In genomic region chr4:114282937-114283336, GRCh38 we compare ENCODE assay signal across 27 cellular contexts.
DNase-seq lines count a peak whose midpoint lies in the region; ATAC-seq, FAIRE-seq and TF ChIP-seq lines count a peak whose summit lies in the region.
"Had no signal": no experiment of that assay in that cellular context is flagged by ENCODE, and none has a peak within 500 bp of the region (broad histone marks: within the 10 kb centered on the region; RNA-seq: fewer than 3 reads in every experiment).

No MANE protein-coding gene starts in this region.

- H3K9ac ChIP-seq in astrocyte (ENCODE audit: low read length) = no peak overlapping the region

- peak overlapping the region; percentile 72 for H3K27ac Mint-ChIP-seq in astrocyte (ENCODE audit: unreplicated experiment)
- H3K27ac Mint-ChIP-seq in stimulated activated effector memory CD8-positive, alpha-beta T cell treated with anti-CD3 and anti-CD28 coated beads, Interleukin-12 subunit alpha, Interleukin-12 subunit beta, amount 100 ng/mL, for 72 hours = no peak overlapping the region
- H3K27ac Mint-ChIP-seq: activated naive CD8-positive, alpha-beta T cell treated with anti-CD3 and anti-CD28 coated beads, Interleukin-2, amount 10 ng/mL, durations not matched to agents 7 days and 5 days; activated T-helper 1 cell treated with anti-CD3 and anti-CD28 coated beads, Interleukin-12 subunit alpha, Interleukin-12 subunit beta, Interleukin-2, Interleukin-4 antibody, amounts not matched to agents 30 ng/mL and 10 ng/mL and 1 ng/mL, durations not matched to agents 14 hours and 24 hours and 36 hours; naive thymus-derived CD4-positive, alpha-beta T cell had no signal

- no peak for TF ChIP-seq EP300 in gastroesophageal sphincter (IDR thresholded peaks at IDR 0.05)
- TF ChIP-seq EP300 in ovary (IDR thresholded peaks at IDR 0.05) = no peak

- no peaks in the 10 kb centered on the region for H3K36me3 ChIP-seq in astrocyte (ENCODE audit: insufficient read depth, low read length)
- no peaks in the 10 kb centered on the region for H3K36me3 ChIP-seq in gastroesophageal sphincter
- H3K36me3 ChIP-seq in ovary = no peaks in the 10 kb centered on the region
- H3K36me3 ChIP-seq: brain microvascular endothelial cell had no signal

- no peak for TF ChIP-seq POLR2A in gastroesophageal sphincter (IDR thresholded peaks at IDR 0.05)
- no peak for TF ChIP-seq POLR2A in ovary (IDR thresholded peaks at IDR 0.05)

- H3K4me2 ChIP-seq in astrocyte (ENCODE audit: low read length) = no peak overlapping the region
- H3K4me2 ChIP-seq: hepatocyte had no signal

- peaks cover 34% of the 10 kb centered on the region for H3K4me1 Mint-ChIP-seq in astrocyte (ENCODE audit: low read depth, unreplicated experiment)
- no peaks in the 10 kb centered on the region for H3K4me1 Mint-ChIP-seq in stimulated activated effector memory CD8-positive, alpha-beta T cell treated with anti-CD3 and anti-CD28 coated beads, Interleukin-12 subunit alpha, Interleukin-12 subunit beta, amount 100 ng/mL, for 72 hours
- H3K4me1 Mint-ChIP-seq: activated naive CD8-positive, alpha-beta T cell treated with anti-CD3 and anti-CD28 coated beads, Interleukin-2, amount 10 ng/mL, durations not matched to agents 7 days and 5 days; naive thymus-derived CD4-positive, alpha-beta T cell had no signal

- WGBS in gastroesophageal sphincter (ENCODE audit: low coverage in 1 of 2), 2 donors = 36 to 63% methylated on average over 1 of the region's 1 CpG
- WGBS in ovary, 3 donors = 44 to 63% (median 49%) methylated on average over 1 of the region's 1 CpG

- peaks cover 2% of the 10 kb centered on the region for H3K79me2 ChIP-seq in astrocyte (ENCODE audit: insufficient read depth, low read length)
- H3K79me2 ChIP-seq: hepatocyte had no signal

- H3K27ac ChIP-seq in astrocyte (ENCODE audit: low read depth, low read length) = peak overlapping the region; percentile 20
- H3K27ac ChIP-seq in gastroesophageal sphincter = no peak overlapping the region
- H3K27ac ChIP-seq in ovary = no peak overlapping the region
- H3K27ac ChIP-seq: hepatocyte, psoas muscle had no signal

- H2AFZ ChIP-seq in astrocyte (ENCODE audit: low read depth, low read length) = no peak overlapping the region
- H2AFZ ChIP-seq: hepatocyte had no signal

- no peak for DNase-seq in astrocyte (ENCODE audit: low read depth)
- DNase-seq in activated T-cell treated with anti-CD3 and anti-CD28 coated beads for 4 hours = no peak
- DNase-seq in ovary = no peak
- no peak for DNase-seq in stimulated activated effector memory CD8-positive, alpha-beta T cell treated with anti-CD3 and anti-CD28 coated beads, Interleukin-12 subunit alpha, Interleukin-12 subunit beta, amount 100 ng/mL, for 72 hours (ENCODE audit: low spot score in 2 of 2)
- DNase-seq: activated naive CD8-positive, alpha-beta T cell treated with anti-CD3 and anti-CD28 coated beads, Interleukin-2, amount 10 ng/mL, durations not matched to agents 7 days and 5 days; brain microvascular endothelial cell; cortex of kidney; EL; naive thymus-derived CD4-positive, alpha-beta T cell; NCI-H1694 treated with DMSO at 0.1 percent for 48 hours; NCI-H226; NK-92 treated with Interleukin-12 subunit alpha and Interleukin-12 subunit beta, amount 100 ng/mL, for 24 hours; psoas muscle; Right ventricle myocardium superior; small intestine; stimulated activated CD4-positive, alpha-beta T cell treated with anti-CD3 and anti-CD28 coated beads, Interleukin-4, amount 100 ng/mL, for 1 hour; T-helper 2 cell had no signal

- ATAC-seq in GM18498 (IDR thresholded peaks at IDR 0.05; ENCODE audit: unreplicated experiment) (peak; percentile 61), GM21381 (IDR thresholded peaks at IDR 0.05; ENCODE audit: unreplicated experiment) (peak; percentile 55), HG03521 (IDR thresholded peaks at IDR 0.05; ENCODE audit: unreplicated experiment) (peak; percentile 50), gastroesophageal sphincter (no peak)
- no peak for ATAC-seq in stimulated activated effector memory CD8-positive, alpha-beta T cell treated with anti-CD3 and anti-CD28 coated beads, Interleukin-12 subunit alpha, Interleukin-12 subunit beta, amount 100 ng/mL, for 72 hours
- ATAC-seq: activated CD4-positive, CD25-positive, alpha-beta regulatory T cell treated with anti-CD3 and anti-CD28 coated beads, Interleukin-2, amount 50 U/mL, for 24 hours; naive thymus-derived CD4-positive, alpha-beta T cell; psoas muscle had no signal

- no peak overlapping the region for H3K4me3 ChIP-seq in astrocyte (ENCODE audit: insufficient read depth, low read depth, low read length)
- H3K4me3 ChIP-seq in gastroesophageal sphincter = no peak overlapping the region
- no peak overlapping the region for H3K4me3 ChIP-seq in ovary
- H3K4me3 ChIP-seq: hepatocyte, psoas muscle had no signal

- H3K4me1 ChIP-seq in astrocyte (ENCODE audit: insufficient read depth, low read length) (peaks cover 34% of the 10 kb centered on the region), gastroesophageal sphincter (no peaks in the 10 kb centered on the region), ovary (ENCODE audit: insufficient read depth) (no peaks in the 10 kb centered on the region)
- H3K4me1 ChIP-seq: psoas muscle had no signal

- H3K9me3 Mint-ChIP-seq in astrocyte (ENCODE audit: unreplicated experiment) = peaks cover 22% of the 10 kb centered on the region
- H3K9me3 Mint-ChIP-seq in stimulated activated effector memory CD8-positive, alpha-beta T cell treated with anti-CD3 and anti-CD28 coated beads, Interleukin-12 subunit alpha, Interleukin-12 subunit beta, amount 100 ng/mL, for 72 hours = no peaks in the 10 kb centered on the region
- H3K9me3 Mint-ChIP-seq: activated naive CD8-positive, alpha-beta T cell treated with anti-CD3 and anti-CD28 coated beads, Interleukin-2, amount 10 ng/mL, durations not matched to agents 7 days and 5 days; activated T-helper 1 cell treated with anti-CD3 and anti-CD28 coated beads, Interleukin-12 subunit alpha, Interleukin-12 subunit beta, Interleukin-2, Interleukin-4 antibody, amounts not matched to agents 30 ng/mL and 10 ng/mL and 1 ng/mL, durations not matched to agents 14 hours and 24 hours and 36 hours had no signal

- peaks cover 2% of the 10 kb centered on the region for H3K9me3 ChIP-seq in astrocyte (ENCODE audit: insufficient read depth, low read depth, low read length)
- H3K9me3 ChIP-seq in gastroesophageal sphincter = no peaks in the 10 kb centered on the region
- no peaks in the 10 kb centered on the region for H3K9me3 ChIP-seq in ovary
- H3K9me3 ChIP-seq: psoas muscle had no signal

- H3K36me3 Mint-ChIP-seq in astrocyte (ENCODE audit: low read depth, unreplicated experiment) = peaks cover 5% of the 10 kb centered on the region
- H3K36me3 Mint-ChIP-seq in stimulated activated effector memory CD8-positive, alpha-beta T cell treated with anti-CD3 and anti-CD28 coated beads, Interleukin-12 subunit alpha, Interleukin-12 subunit beta, amount 100 ng/mL, for 72 hours = no peaks in the 10 kb centered on the region
- H3K36me3 Mint-ChIP-seq: activated naive CD8-positive, alpha-beta T cell treated with anti-CD3 and anti-CD28 coated beads, Interleukin-2, amount 10 ng/mL, durations not matched to agents 7 days and 5 days had no signal

- intact Hi-C loops in ovary (cut with DNase I) = no loop called here

- no peak overlapping the region for H3K4me3 Mint-ChIP-seq in astrocyte (ENCODE audit: unreplicated experiment)
- no peak overlapping the region for H3K4me3 Mint-ChIP-seq in stimulated activated effector memory CD8-positive, alpha-beta T cell treated with anti-CD3 and anti-CD28 coated beads, Interleukin-12 subunit alpha, Interleukin-12 subunit beta, amount 100 ng/mL, for 72 hours
- H3K4me3 Mint-ChIP-seq: activated naive CD8-positive, alpha-beta T cell treated with anti-CD3 and anti-CD28 coated beads, Interleukin-2, amount 10 ng/mL, durations not matched to agents 7 days and 5 days; activated T-helper 1 cell treated with anti-CD3 and anti-CD28 coated beads, Interleukin-12 subunit alpha, Interleukin-12 subunit beta, Interleukin-2, Interleukin-4 antibody, amounts not matched to agents 30 ng/mL and 10 ng/mL and 1 ng/mL, durations not matched to agents 14 hours and 24 hours and 36 hours; naive thymus-derived CD4-positive, alpha-beta T cell had no signal

- no peaks in the 10 kb centered on the region for H4K20me1 ChIP-seq in astrocyte (ENCODE audit: insufficient read depth, low read length)

- TF ChIP-seq CTCF in astrocyte (IDR thresholded peaks at IDR 0.05; ENCODE audit: insufficient read depth, low read depth, low read length) = no peak
- no peak for TF ChIP-seq CTCF in gastroesophageal sphincter (IDR thresholded peaks at IDR 0.05)
- TF ChIP-seq CTCF in ovary (IDR thresholded peaks at IDR 0.05) = no peak

- H3K27me3 ChIP-seq in astrocyte (ENCODE audit: insufficient read depth, low read length) (no peaks in the 10 kb centered on the region), gastroesophageal sphincter (no peaks in the 10 kb centered on the region), ovary (no peaks in the 10 kb centered on the region)
- H3K27me3 ChIP-seq: brain microvascular endothelial cell, hepatocyte had no signal

- FAIRE-seq in astrocyte (lab: Jason Lieb, UNC) = no peak
- FAIRE-seq: H1, HTR-8/SVneo, islet of Langerhans, small intestine had no signal

- H3K27me3 Mint-ChIP-seq in astrocyte (ENCODE audit: low read depth, unreplicated experiment) = no peaks in the 10 kb centered on the region
- H3K27me3 Mint-ChIP-seq: activated naive CD8-positive, alpha-beta T cell treated with anti-CD3 and anti-CD28 coated beads, Interleukin-2, amount 10 ng/mL, durations not matched to agents 7 days and 5 days had no signal

Comparison
In these comparisons a context has a peak if more than half of its experiments do, and no peak if none do; other contexts are left out.
1. ATAC-seq: peak in GM18498 (single experiment), GM21381 (single experiment) and HG03521 (single experiment); none in gastroesophageal sphincter (single experiment) and stimulated activated effector memory CD8-positive, alpha-beta T cell treated with anti-CD3 and anti-CD28 coated beads, Interleukin-12 subunit alpha, Interleukin-12 subunit beta, amount 100 ng/mL, for 72 hours (single experiment).